16 cellular contexts compared by ENCODE assay signal in the genomic region with DNA sequence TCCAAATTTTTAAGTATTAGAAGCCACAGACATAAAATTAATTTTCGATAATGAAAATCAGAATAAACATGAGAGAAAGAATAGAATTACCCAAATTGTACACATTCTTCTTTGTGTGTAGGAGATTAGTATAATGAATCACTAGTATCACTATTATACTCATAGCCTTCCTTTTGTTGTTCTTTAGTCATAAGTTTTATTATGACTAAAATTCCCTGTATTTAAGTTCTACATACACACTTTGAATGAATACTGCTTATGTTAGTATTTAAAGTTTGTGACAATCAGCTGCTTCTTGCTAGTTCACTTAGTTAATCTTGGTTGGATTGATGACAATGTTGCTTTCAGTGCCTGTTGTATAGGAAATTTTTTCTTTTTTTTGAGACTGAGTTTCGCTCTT.
DNase-seq lines count a peak whose midpoint lies in the region; ATAC-seq and TF ChIP-seq lines count a peak whose summit lies in the region.
"Had no signal": no experiment of that assay in that cellular context is flagged by ENCODE, and none has a peak within 500 bp of the region (broad histone marks: within the 10 kb centered on the region; RNA-seq: fewer than 3 reads in every experiment).

No MANE protein-coding gene starts in this region.

- POLR2A ChIA-PET in PC-3 (lab: Charles Lee; ENCODE audit: unreplicated experiment), result no interaction called here

- no peaks in the 10 kb centered on the region for H4K20me1 ChIP-seq in PC-3 (ENCODE audit: low read length)

- H3K27ac ChIP-seq in foreskin keratinocyte (no peak overlapping the region), PC-3 (ENCODE audit: low read length) (no peak overlapping the region)
- H3K27ac ChIP-seq: 22Rv1, GM23248 had no signal

- H3K9me3 Mint-ChIP-seq in activated T-cell treated with anti-CD3 and anti-CD28 coated beads, Interleukin-2, amount 50 U/mL, for 72 hours, result peaks cover 4 to 15% of the 10 kb centered on the region in 2 donors

- no peak overlapping the region for H3K4me3 ChIP-seq in PC-3 (ENCODE audit: low read length)
- H3K4me3 ChIP-seq: GM23248 had no signal

- no peak overlapping the region for H3K9ac ChIP-seq in PC-3 (ENCODE audit: low read length)
- H3K9ac ChIP-seq: GM23248 had no signal

- no peak for DNase-seq in activated CD4-positive, CD25-positive, alpha-beta regulatory T cell treated with anti-CD3 and anti-CD28 coated beads, Interleukin-2, amount 50 U/mL, for 72 hours
- no peak for DNase-seq in activated T-cell treated with anti-CD3 and anti-CD28 coated beads, Interleukin-2, amount 50 U/mL, for 72 hours
- DNase-seq in activated T-cell treated with anti-CD3 and anti-CD28 coated beads, Interleukin-2, amount 50 U/mL, for 48 hours, result no peak
- DNase-seq in foreskin keratinocyte (no peak), PC-3 (no peak)
- DNase-seq in central memory CD4-positive, alpha-beta T cell, result no peak
- DNase-seq: CD8-positive, alpha-beta T cell; COR-L47; DMS153; DMS79 treated with DMSO at 0.1 percent for 48 hours; EL; GM23248 had no signal

- no peak for TF ChIP-seq CTCF in foreskin keratinocyte (conservative IDR thresholded peaks at IDR 0.05)
- no peak for TF ChIP-seq CTCF in PC-3 (conservative IDR thresholded peaks at IDR 0.05; ENCODE audit: low read depth, low read length)

- H3K36me3 Mint-ChIP-seq in activated T-cell treated with anti-CD3 and anti-CD28 coated beads, Interleukin-2, amount 50 U/mL, for 72 hours (ENCODE audit: insufficient read depth in 2 of 2), result peaks cover 10% of the 10 kb centered on the region in 2 donors

- peaks cover 35% of the 10 kb centered on the region for H3K27me3 Mint-ChIP-seq in activated T-cell treated with anti-CD3 and anti-CD28 coated beads, Interleukin-2, amount 50 U/mL, for 72 hours (ENCODE audit: low read depth)

- H3K9me3 ChIP-seq in PC-3 (ENCODE audit: low read length), result no peaks in the 10 kb centered on the region

- H3F3A ChIP-seq in PC-3 (ENCODE audit: low read length, unreplicated experiment), result no peaks in the 10 kb centered on the region

- H3K4me3 Mint-ChIP-seq in activated T-cell treated with anti-CD3 and anti-CD28 coated beads, Interleukin-2, amount 50 U/mL, for 72 hours, result no peak overlapping the region
- H3K4me3 Mint-ChIP-seq: CD14-positive monocyte; CD8-positive, alpha-beta T cell had no signal

- H3K27ac Mint-ChIP-seq in activated T-cell treated with anti-CD3 and anti-CD28 coated beads, Interleukin-2, amount 50 U/mL, for 72 hours, result no peak overlapping the region
- H3K27ac Mint-ChIP-seq: CD8-positive, alpha-beta T cell had no signal

- CTCF ChIA-PET in PC-3 (lab: Charles Lee), result no interaction called here

- no peaks in the 10 kb centered on the region for H3K79me2 ChIP-seq in PC-3 (ENCODE audit: low read length)

- H3K4me1 ChIP-seq in foreskin keratinocyte (no peaks in the 10 kb centered on the region), PC-3 (ENCODE audit: insufficient read depth, low read length) (no peaks in the 10 kb centered on the region)

- intact Hi-C loops in PC-3 (cut with micrococcal nuclease), result no loop called here

- peaks cover 7% of the 10 kb centered on the region for H3K4me1 Mint-ChIP-seq in activated T-cell treated with anti-CD3 and anti-CD28 coated beads, Interleukin-2, amount 50 U/mL, for 72 hours (ENCODE audit: low read depth)
- H3K4me1 Mint-ChIP-seq: CD14-positive monocyte had no signal

- H2AFZ ChIP-seq in PC-3 (ENCODE audit: low read length), result no peak overlapping the region
- H2AFZ ChIP-seq: GM23248 had no signal

- no peak overlapping the region for H3K4me2 ChIP-seq in PC-3 (ENCODE audit: low read length)

- ATAC-seq in activated CD4-positive, CD25-positive, alpha-beta regulatory T cell treated with anti-CD3 and anti-CD28 coated beads, Interleukin-2, amount 50 U/mL, for 24 hours, result peak; percentile 70 to 83
- ATAC-seq in activated T-cell treated with anti-CD3 and anti-CD28 coated beads, Interleukin-2, amount 50 U/mL, for 72 hours (replicated peaks in 1 of 2), result peak; percentile 91 to 96
- peak; percentile 65 for ATAC-seq in foreskin keratinocyte
- ATAC-seq in PC-3, result no peak
- ATAC-seq: CD8-positive, alpha-beta T cell; HCT116 had no signal

- no peaks in the 10 kb centered on the region for H3K27me3 ChIP-seq in foreskin keratinocyte
- no peaks in the 10 kb centered on the region for H3K27me3 ChIP-seq in PC-3 (ENCODE audit: low read length)

- no peaks in the 10 kb centered on the region for H3K9me2 ChIP-seq in PC-3 (replicated peaks; ENCODE audit: low read length)

- no TSS peak for BruUV-seq in PC-3 (replicated peaks; lab: Mats Ljungman, UMichigan)

- H3K36me3 ChIP-seq in PC-3 (ENCODE audit: low read depth, low read length), result no peaks in the 10 kb centered on the region
